ENCODE assay signal across 17 cellular contexts in genomic region chr13:20616059-20616797, GRCh38. TPM values are rescaled to one million over a fixed set of nuclear protein-coding genes. Genes with fewer than 3 reads are reported as not detected.
DNase-seq lines count a peak whose midpoint lies in the region; ATAC-seq and TF ChIP-seq lines count a peak whose summit lies in the region.
"Had no signal": no experiment of that assay in that cellular context is flagged by ENCODE, and none has a peak within 500 bp of the region (broad histone marks: within the 10 kb centered on the region; RNA-seq: fewer than 3 reads in every experiment).

No MANE protein-coding gene starts in this region.

- H3K36me3 ChIP-seq in Panc1 (ENCODE audit: control insufficient read depth, insufficient read depth, low read length) (no peaks in the 10 kb centered on the region), mucosa of descending colon (ENCODE audit: low read depth) (no peaks in the 10 kb centered on the region), left lung (no peaks in the 10 kb centered on the region)

- POLR2A ChIA-PET in Panc1 (lab: Charles Lee) = no interaction called here

- peak; percentile 92 for ATAC-seq in Panc1
- ATAC-seq in mucosa of descending colon = peak; percentile 37
- ATAC-seq in left lung = no peak
- ATAC-seq in HG02798 (IDR thresholded peaks at IDR 0.05; ENCODE audit: poor library complexity, unreplicated experiment) = no peak
- ATAC-seq: activated CD8-positive, alpha-beta T cell treated with anti-CD3 and anti-CD28 coated beads for 36 hours had no signal

- in situ Hi-C loops in Panc1 (cut with HindIII; ENCODE audit: low pct_unique_long_range_greater_than_20kb, low sequenced_read_pairs) = no loop called here

- H3K9me3 ChIP-seq in Panc1 (ENCODE audit: control insufficient read depth, insufficient read depth, low read depth, low read length) = no peaks in the 10 kb centered on the region
- H3K9me3 ChIP-seq in mucosa of descending colon = no peaks in the 10 kb centered on the region
- H3K9me3 ChIP-seq in left lung = no peaks in the 10 kb centered on the region
- H3K9me3 ChIP-seq: left ventricle myocardium inferior had no signal

- intact Hi-C loops in Panc1 (cut with micrococcal nuclease; ENCODE audit: unreplicated experiment) = no loop called here
- intact Hi-C loops in mucosa of descending colon (cut with DNase I, micrococcal nuclease) = no loop called here
- intact Hi-C loops in left lung (cut with DNase I) = no loop called here

- H3K27ac ChIP-seq in Panc1 (ENCODE audit: low read length) (no peak overlapping the region), left lung (no peak overlapping the region)
- H3K27ac ChIP-seq: left ventricle myocardium inferior had no signal

- DNase-seq in Daoy (ENCODE audit: low read depth) (peak; percentile 16), Panc1 (ENCODE audit: low read depth, low spot score) (peak; percentile 62), dermis blood vessel endothelial cell (peak; percentile 73), mucosa of descending colon (no peak), left lung (no peak), DMS153 (lab: John Stamatoyannopoulos, UW) (no peak)
- no peak for DNase-seq in activated CD8-positive, alpha-beta memory T cell treated with anti-CD3 and anti-CD28 coated beads, Interleukin-2, amount 50 U/mL, for 48 hours
- DNase-seq: activated CD8-positive, alpha-beta T cell treated with anti-CD3 and anti-CD28 coated beads for 36 hours; activated naive CD4-positive, alpha-beta T cell; CD8-positive, alpha-beta memory T cell; cortex of kidney; head of caudate nucleus; Karpas-422; left ventricle myocardium inferior; substantia nigra; T-helper 2 cell had no signal

- BruUV-seq in Panc1 (replicated peaks; lab: Mats Ljungman, UMichigan) = no TSS peak

- CTCF ChIA-PET in Panc1 (lab: Charles Lee) = no interaction called here

- H3K4me1 ChIP-seq in Panc1 (ENCODE audit: control insufficient read depth, insufficient read depth, low read length) (no peaks in the 10 kb centered on the region), mucosa of descending colon (ENCODE audit: low read depth) (no peaks in the 10 kb centered on the region), left lung (no peaks in the 10 kb centered on the region)
- H3K4me1 ChIP-seq: left ventricle myocardium inferior had no signal

- H3K27me3 ChIP-seq in Panc1 (ENCODE audit: control insufficient read depth, insufficient read depth, low read length) (no peaks in the 10 kb centered on the region), left lung (no peaks in the 10 kb centered on the region)

- no peak for TF ChIP-seq CTCF in Panc1 (IDR thresholded peaks at IDR 0.05)
- TF ChIP-seq CTCF in mucosa of descending colon (IDR thresholded peaks at IDR 0.05) = no peak
- TF ChIP-seq CTCF in left lung (IDR thresholded peaks at IDR 0.05) = no peak

- H3K4me3 ChIP-seq in Panc1 (ENCODE audit: low read depth in 2 of 2, low read length in 2 of 2) = no peak overlapping the region
- H3K4me3 ChIP-seq in mucosa of descending colon = no peak overlapping the region
- no peak overlapping the region for H3K4me3 ChIP-seq in left lung
- H3K4me3 ChIP-seq: left ventricle myocardium inferior had no signal

RNA-seq across cellular contexts. Expression of gene IFT88, which starts 49.3 kb away (rescaled TPM):
- 9.0 and 9.8 TPM in 2 replicates for total RNA-seq in Daoy (2014; rRNA removed; shearing (Covaris generic))
- 12.3 TPM for total RNA-seq in Panc1 (2021; ENCODE audit: unreplicated experiment)
- polyA plus RNA-seq in Panc1 (2012; ENCODE audit: insufficient read length) = 10.6 TPM
- 10.7 and 11.2 TPM in 2 replicates for total RNA-seq in dermis blood vessel endothelial cell
- total RNA-seq in mucosa of descending colon = 10 to 100 TPM; 17.2 to 23.4 (median 19.7) TPM
- total RNA-seq in left lung = 10 to 100 TPM; 13.5 to 17.5 TPM

Comparison
In these comparisons a context has a peak if more than half of its experiments do, and no peak if none do; other contexts are left out.
1. DNase-seq: peak in Daoy (single experiment), Panc1 (single experiment) and dermis blood vessel endothelial cell (single experiment); none in mucosa of descending colon (0 of 3), left lung (0 of 2), activated CD8-positive, alpha-beta memory T cell treated with anti-CD3 and anti-CD28 coated beads, Interleukin-2, amount 50 U/mL, for 48 hours (single experiment) and DMS153 (single experiment).
2. ATAC-seq: peak in Panc1 (single experiment) and mucosa of descending colon (single experiment); none in left lung (single experiment) and HG02798 (single experiment).